23 cellular contexts compared by ENCODE assay signal in genomic region chr9:5354184-5354583, GRCh38. TPM values are rescaled to one million over a fixed set of nuclear protein-coding genes. Genes with fewer than 3 reads are reported as not detected.
"Had no signal": no experiment of that assay in that cellular context is flagged by ENCODE, and none has a peak within 500 bp of the region (broad histone marks: within the 10 kb centered on the region; RNA-seq: fewer than 3 reads in every experiment).

No MANE protein-coding gene starts in this region.

- H3K27me3 Mint-ChIP-seq: activated CD4-positive, alpha-beta T cell treated with anti-CD3 and anti-CD28 coated beads for 36 hours; activated CD8-positive, alpha-beta memory T cell treated with anti-CD3 and anti-CD28 coated beads, Interleukin-2, amount 10 ng/mL, durations not matched to agents 7 days and 5 days; activated naive CD8-positive, alpha-beta T cell treated with anti-CD3 and anti-CD28 coated beads, Interleukin-2, amount 10 ng/mL, durations not matched to agents 7 days and 5 days had no signal

- DNase-seq: activated CD4-positive, alpha-beta T cell treated with anti-CD3 and anti-CD28 coated beads for 36 hours; activated CD4-positive, alpha-beta T cell treated with anti-CD3 and anti-CD28 coated beads, Interleukin-2, amount 50 U/mL, for 48 hours; activated CD8-positive, alpha-beta memory T cell treated with anti-CD3 and anti-CD28 coated beads, Interleukin-2, amount 10 ng/mL, durations not matched to agents 7 days and 5 days; activated naive CD8-positive, alpha-beta T cell treated with anti-CD3 and anti-CD28 coated beads, Interleukin-2, amount 10 ng/mL, durations not matched to agents 7 days and 5 days; anterior cingulate cortex; brain microvascular endothelial cell; central memory CD4-positive, alpha-beta T cell; colonic mucosa; heart right ventricle; left ventricle myocardium superior; right lobe of liver; SIG-M5; small intestine; stimulated activated CD4-positive, alpha-beta T cell treated with anti-CD3 and anti-CD28 coated beads, Interleukin-4, amount 100 ng/mL, for 1 hour; stomach; testis; upper lobe of left lung had no signal

- ATAC-seq: activated CD4-positive, alpha-beta T cell treated with anti-CD3 and anti-CD28 coated beads for 36 hours; activated CD8-positive, alpha-beta memory T cell treated with anti-CD3 and anti-CD28 coated beads, Interleukin-2, amount 10 ng/mL, durations not matched to agents 7 days and 5 days; esophagus mucosa; heart right ventricle; left ventricle myocardium superior; right lobe of liver; WTC11 had no signal

- H3K36me3 Mint-ChIP-seq: WTC11 had no signal

- H3K27me3 ChIP-seq: brain microvascular endothelial cell, colonic mucosa, heart right ventricle, right lobe of liver, stomach, testis, upper lobe of left lung had no signal

- H3K27ac ChIP-seq: brain microvascular endothelial cell, colonic mucosa, parathyroid adenoma, right lobe of liver, stomach, testis, upper lobe of left lung had no signal

- H3K9me3 Mint-ChIP-seq: WTC11 had no signal

- H3K4me3 ChIP-seq: colonic mucosa, heart right ventricle, right lobe of liver, stomach, testis, upper lobe of left lung had no signal

- H3K4me3 Mint-ChIP-seq: activated CD4-positive, alpha-beta T cell treated with anti-CD3 and anti-CD28 coated beads for 36 hours; activated CD8-positive, alpha-beta memory T cell treated with anti-CD3 and anti-CD28 coated beads, Interleukin-2, amount 10 ng/mL, durations not matched to agents 7 days and 5 days; activated naive CD8-positive, alpha-beta T cell treated with anti-CD3 and anti-CD28 coated beads, Interleukin-2, amount 10 ng/mL, durations not matched to agents 7 days and 5 days; nephron; WTC11 had no signal

- H3K27ac Mint-ChIP-seq: activated CD8-positive, alpha-beta memory T cell treated with anti-CD3 and anti-CD28 coated beads, Interleukin-2, amount 10 ng/mL, durations not matched to agents 7 days and 5 days; activated naive CD8-positive, alpha-beta T cell treated with anti-CD3 and anti-CD28 coated beads, Interleukin-2, amount 10 ng/mL, durations not matched to agents 7 days and 5 days; activated T-helper 2 cell treated with anti-CD3 and anti-CD28 coated beads, Interferon-gamma antibody, Interleukin-2, Interleukin-4, amounts not matched to agents 10 μg/mL and 5 μg/mL and 100 μg/mL, durations not matched to agents 14 hours and 24 hours and 36 hours; nephron; WTC11 had no signal

- H3K36me3 ChIP-seq: brain microvascular endothelial cell, colonic mucosa, right lobe of liver had no signal

- H3K4me1 Mint-ChIP-seq: WTC11 had no signal

- H3K9me3 ChIP-seq: colonic mucosa, right lobe of liver, testis, upper lobe of left lung had no signal

- H3K4me1 ChIP-seq: colonic mucosa, right lobe of liver, stomach, testis, upper lobe of left lung had no signal

RNA-seq across cellular contexts. Expression of gene RLN1, which starts 14.5 kb away (rescaled TPM):
- total RNA-seq: esophagus mucosa, mucosa of gallbladder, right lobe of liver, stomach, upper lobe of left lung had no signal

RNA-seq across cellular contexts. Expression of gene RLN2, which starts 49.7 kb away (rescaled TPM):
- total RNA-seq: esophagus mucosa, left ventricle myocardium superior, mucosa of gallbladder, right lobe of liver had no signal
